In genomic region chr1:33563702-33564101, GRCh38 we compare ENCODE assay signal across 14 cellular contexts.
"Had no signal": no experiment of that assay in that cellular context is flagged by ENCODE, and none has a peak within 500 bp of the region (broad histone marks: within the 10 kb centered on the region; RNA-seq: fewer than 3 reads in every experiment).

No MANE protein-coding gene starts in this region.

- ATAC-seq: activated CD8-positive, alpha-beta memory T cell treated with anti-CD3 and anti-CD28 coated beads, Interleukin-2, amount 10 ng/mL, durations not matched to agents 7 days and 5 days; effector memory CD8-positive, alpha-beta T cell had no signal

- H3K27ac ChIP-seq: epithelial cell of prostate, hepatocyte, thyroid gland, vagina had no signal

- H3K9me3 ChIP-seq: thyroid gland, vagina had no signal

- H3K4me3 ChIP-seq: hepatocyte, thyroid gland, vagina had no signal

- H3K4me1 ChIP-seq: thyroid gland, vagina had no signal

- DNase-seq: activated CD4-positive, alpha-beta T cell treated with anti-CD3 and anti-CD28 coated beads for 1 hour; activated CD4-positive, alpha-beta T cell treated with anti-CD3 and anti-CD28 coated beads, Interleukin-2, amount 50 U/mL, for 48 hours; activated CD8-positive, alpha-beta memory T cell treated with anti-CD3 and anti-CD28 coated beads, Interleukin-2, amount 10 ng/mL, durations not matched to agents 7 days and 5 days; activated effector memory CD4-positive, alpha-beta T cell treated with Interleukin-2 at 50 U/mL for 16 hours; activated T-cell treated with anti-CD3 and anti-CD28 coated beads, Interleukin-2, amount 50 U/mL, for 24 hours; effector memory CD8-positive, alpha-beta T cell; mesenchymal stem cell; nephron progenitor cell; stimulated activated CD4-positive, alpha-beta T cell treated with anti-CD3 and anti-CD28 coated beads, Interleukin-15, amount 100 ng/mL, for 24 hours; stimulated activated CD4-positive, alpha-beta T cell treated with anti-CD3 and anti-CD28 coated beads, Interleukin-4, amount 100 ng/mL, for 24 hours; thyroid gland had no signal

- H3K27me3 ChIP-seq: hepatocyte, thyroid gland, vagina had no signal

- H3K36me3 ChIP-seq: thyroid gland, vagina had no signal
